ENCODE assay signal across 8 cellular contexts in genomic region chr9:129888085-129888808, GRCh38. TPM values are rescaled to one million over a fixed set of nuclear protein-coding genes. Genes with fewer than 3 reads are reported as not detected.
DNase-seq lines count a peak whose midpoint lies in the region; ATAC-seq and TF ChIP-seq lines count a peak whose summit lies in the region.

No MANE protein-coding gene starts in this region.

- H3K4me3 Mint-ChIP-seq in activated CD8-positive, alpha-beta T cell treated with anti-CD3 and anti-CD28 coated beads for 36 hours: peak overlapping the region; percentile 92

- H2AFZ ChIP-seq in Karpas-422 (ENCODE audit: low read length): no peak overlapping the region

- H3K36me3 ChIP-seq in Karpas-422 (ENCODE audit: insufficient read depth, low read length): peaks cover 13% of the 10 kb centered on the region

- H3K79me2 ChIP-seq in Karpas-422 (ENCODE audit: low read length): peaks cover 11% of the 10 kb centered on the region; the same call in 1 of the 2 replicates

- H3K27me3 Mint-ChIP-seq in activated CD8-positive, alpha-beta T cell treated with anti-CD3 and anti-CD28 coated beads for 36 hours: no peaks in the 10 kb centered on the region

- peak overlapping the region; percentile 73 for H3K4me2 ChIP-seq in Karpas-422 (ENCODE audit: low read depth, low read length, poor library complexity, severe bottlenecking)

- H3K27ac Mint-ChIP-seq in activated CD8-positive, alpha-beta T cell treated with anti-CD3 and anti-CD28 coated beads for 36 hours: peak overlapping the region; percentile 99

- peak overlapping the region; percentile 64 for H3K4me3 ChIP-seq in Karpas-422 (ENCODE audit: low read length)

- peak overlapping the region; percentile 93 for H3K27ac ChIP-seq in Karpas-422 (ENCODE audit: low read length)

- H3K9ac ChIP-seq in Karpas-422 (ENCODE audit: low read length): peak overlapping the region; percentile 75

- CTCF ChIA-PET in activated CD8-positive, alpha-beta T cell treated with anti-CD3 and anti-CD28 coated beads for 36 hours (lab: Charles Lee): interaction anchor here (0.7 to 3.6 kb wide), 8 partner anchors 15 to 154 kb away, joined by 3 to 18 read pairs (median 4); no protein-coding TSS in a partner anchor

- TF ChIP-seq CTCF in activated CD8-positive, alpha-beta T cell treated with anti-CD3 and anti-CD28 coated beads for 36 hours (IDR thresholded peaks at IDR 0.05): no peak

- DNase-seq in DMS79 treated with DMSO at 0.1 percent for 48 hours (lab: John Stamatoyannopoulos, UW): peak; percentile 21
- peak; percentile 97 for DNase-seq in Karpas-422
- peak; percentile 97 for DNase-seq in activated CD8-positive, alpha-beta T cell treated with anti-CD3 and anti-CD28 coated beads for 36 hours
- peak; percentile 75 for DNase-seq in germinal center (ENCODE audit: low spot score)
- DNase-seq in stimulated activated CD4-positive, alpha-beta T cell treated with anti-CD3 and anti-CD28 coated beads, Interleukin-4, amount 100 ng/mL, for 48 hours (ENCODE audit: low read depth in 2 of 2): peak; percentile 80 to 89
- DNase-seq in NCI-H748 treated with DMSO at 0.1 percent for 48 hours (lab: John Stamatoyannopoulos, UW): no peak
- no peak for DNase-seq in DMS 273 (lab: John Stamatoyannopoulos, UW; ENCODE audit: unreplicated experiment)

- H3K9me3 ChIP-seq in Karpas-422 (ENCODE audit: low read length): no peaks in the 10 kb centered on the region

- H3K9me3 Mint-ChIP-seq in activated CD8-positive, alpha-beta T cell treated with anti-CD3 and anti-CD28 coated beads for 36 hours: no peaks in the 10 kb centered on the region

- H3K27me3 ChIP-seq in Karpas-422 (ENCODE audit: low read length): no peaks in the 10 kb centered on the region

- POLR2A ChIA-PET in activated CD8-positive, alpha-beta T cell treated with anti-CD3 and anti-CD28 coated beads for 36 hours (lab: Charles Lee): interaction anchor here (0.7 to 8.1 kb wide), 24 partner anchors 9 to 166 kb away, joined by 3 to 114 read pairs (median 6); partner anchors contain the start of genes C9orf78, GPR107, TOR1A and USP20

- no peaks in the 10 kb centered on the region for H3K9me2 ChIP-seq in Karpas-422 (replicated peaks; ENCODE audit: insufficient read depth, low read length)

- peaks cover 75% of the 10 kb centered on the region for H3K36me3 Mint-ChIP-seq in activated CD8-positive, alpha-beta T cell treated with anti-CD3 and anti-CD28 coated beads for 36 hours (ENCODE audit: low read depth)

- no peaks in the 10 kb centered on the region for H4K20me1 ChIP-seq in Karpas-422 (ENCODE audit: insufficient read depth, low read depth, low read length)

- H3K4me1 ChIP-seq in Karpas-422 (ENCODE audit: low read length): peaks cover 82% of the 10 kb centered on the region

- ATAC-seq in GM21529 (IDR thresholded peaks at IDR 0.05; ENCODE audit: unreplicated experiment): peak; percentile 57
- peak; percentile 48 for ATAC-seq in activated CD8-positive, alpha-beta T cell treated with anti-CD3 and anti-CD28 coated beads for 36 hours

- intact Hi-C loops in activated CD8-positive, alpha-beta T cell treated with anti-CD3 and anti-CD28 coated beads for 36 hours (cut with micrococcal nuclease): loop anchor here (5.0 kb wide), 1 partner anchor 74 kb away; no protein-coding TSS in a partner anchor

- peaks cover 63% of the 10 kb centered on the region for H3K4me1 Mint-ChIP-seq in activated CD8-positive, alpha-beta T cell treated with anti-CD3 and anti-CD28 coated beads for 36 hours (ENCODE audit: low read depth)

RNA-seq across cellular contexts. Expression of gene USP20, which starts 53.0 kb away (rescaled TPM):
- 11.7 and 40.3 TPM in 2 replicates for total RNA-seq in Karpas-422 (2014; rRNA removed; shearing (Covaris generic); ENCODE audit: low replicate concordance)
- 10 to 100 TPM; 55.3 to 55.9 TPM for total RNA-seq in activated CD8-positive, alpha-beta T cell treated with anti-CD3 and anti-CD28 coated beads for 36 hours

RNA-seq across cellular contexts. Expression of gene C9orf78, which starts 53.2 kb away (rescaled TPM):
- total RNA-seq in Karpas-422 (2014; rRNA removed; shearing (Covaris generic); ENCODE audit: low replicate concordance): 59.7 and 66.9 TPM in 2 replicates
- 10 to 100 TPM; 44.5 to 51.7 TPM for total RNA-seq in activated CD8-positive, alpha-beta T cell treated with anti-CD3 and anti-CD28 coated beads for 36 hours

Comparison
In these comparisons a context has a peak if more than half of its experiments do, and no peak if none do; other contexts are left out.
1. DNase-seq: peak in DMS79 treated with DMSO at 0.1 percent for 48 hours (single experiment), Karpas-422 (single experiment), activated CD8-positive, alpha-beta T cell treated with anti-CD3 and anti-CD28 coated beads for 36 hours (single experiment), germinal center (single experiment) and stimulated activated CD4-positive, alpha-beta T cell treated with anti-CD3 and anti-CD28 coated beads, Interleukin-4, amount 100 ng/mL, for 48 hours (2 of 2); none in NCI-H748 treated with DMSO at 0.1 percent for 48 hours (single experiment) and DMS 273 (single experiment).